Comparison of ENCODE assay signal across 1 cellular context in genomic region chrX:11420851-11421250, GRCh38.
TF ChIP-seq lines count a peak whose summit lies in the region.

No MANE protein-coding gene starts in this region.

TF ChIP-seq in H1, 55 proteins besides CTCF, POLR2A, EP300 and RAD21 (continued from another document):
- TF ChIP-seq, protein P1, sequence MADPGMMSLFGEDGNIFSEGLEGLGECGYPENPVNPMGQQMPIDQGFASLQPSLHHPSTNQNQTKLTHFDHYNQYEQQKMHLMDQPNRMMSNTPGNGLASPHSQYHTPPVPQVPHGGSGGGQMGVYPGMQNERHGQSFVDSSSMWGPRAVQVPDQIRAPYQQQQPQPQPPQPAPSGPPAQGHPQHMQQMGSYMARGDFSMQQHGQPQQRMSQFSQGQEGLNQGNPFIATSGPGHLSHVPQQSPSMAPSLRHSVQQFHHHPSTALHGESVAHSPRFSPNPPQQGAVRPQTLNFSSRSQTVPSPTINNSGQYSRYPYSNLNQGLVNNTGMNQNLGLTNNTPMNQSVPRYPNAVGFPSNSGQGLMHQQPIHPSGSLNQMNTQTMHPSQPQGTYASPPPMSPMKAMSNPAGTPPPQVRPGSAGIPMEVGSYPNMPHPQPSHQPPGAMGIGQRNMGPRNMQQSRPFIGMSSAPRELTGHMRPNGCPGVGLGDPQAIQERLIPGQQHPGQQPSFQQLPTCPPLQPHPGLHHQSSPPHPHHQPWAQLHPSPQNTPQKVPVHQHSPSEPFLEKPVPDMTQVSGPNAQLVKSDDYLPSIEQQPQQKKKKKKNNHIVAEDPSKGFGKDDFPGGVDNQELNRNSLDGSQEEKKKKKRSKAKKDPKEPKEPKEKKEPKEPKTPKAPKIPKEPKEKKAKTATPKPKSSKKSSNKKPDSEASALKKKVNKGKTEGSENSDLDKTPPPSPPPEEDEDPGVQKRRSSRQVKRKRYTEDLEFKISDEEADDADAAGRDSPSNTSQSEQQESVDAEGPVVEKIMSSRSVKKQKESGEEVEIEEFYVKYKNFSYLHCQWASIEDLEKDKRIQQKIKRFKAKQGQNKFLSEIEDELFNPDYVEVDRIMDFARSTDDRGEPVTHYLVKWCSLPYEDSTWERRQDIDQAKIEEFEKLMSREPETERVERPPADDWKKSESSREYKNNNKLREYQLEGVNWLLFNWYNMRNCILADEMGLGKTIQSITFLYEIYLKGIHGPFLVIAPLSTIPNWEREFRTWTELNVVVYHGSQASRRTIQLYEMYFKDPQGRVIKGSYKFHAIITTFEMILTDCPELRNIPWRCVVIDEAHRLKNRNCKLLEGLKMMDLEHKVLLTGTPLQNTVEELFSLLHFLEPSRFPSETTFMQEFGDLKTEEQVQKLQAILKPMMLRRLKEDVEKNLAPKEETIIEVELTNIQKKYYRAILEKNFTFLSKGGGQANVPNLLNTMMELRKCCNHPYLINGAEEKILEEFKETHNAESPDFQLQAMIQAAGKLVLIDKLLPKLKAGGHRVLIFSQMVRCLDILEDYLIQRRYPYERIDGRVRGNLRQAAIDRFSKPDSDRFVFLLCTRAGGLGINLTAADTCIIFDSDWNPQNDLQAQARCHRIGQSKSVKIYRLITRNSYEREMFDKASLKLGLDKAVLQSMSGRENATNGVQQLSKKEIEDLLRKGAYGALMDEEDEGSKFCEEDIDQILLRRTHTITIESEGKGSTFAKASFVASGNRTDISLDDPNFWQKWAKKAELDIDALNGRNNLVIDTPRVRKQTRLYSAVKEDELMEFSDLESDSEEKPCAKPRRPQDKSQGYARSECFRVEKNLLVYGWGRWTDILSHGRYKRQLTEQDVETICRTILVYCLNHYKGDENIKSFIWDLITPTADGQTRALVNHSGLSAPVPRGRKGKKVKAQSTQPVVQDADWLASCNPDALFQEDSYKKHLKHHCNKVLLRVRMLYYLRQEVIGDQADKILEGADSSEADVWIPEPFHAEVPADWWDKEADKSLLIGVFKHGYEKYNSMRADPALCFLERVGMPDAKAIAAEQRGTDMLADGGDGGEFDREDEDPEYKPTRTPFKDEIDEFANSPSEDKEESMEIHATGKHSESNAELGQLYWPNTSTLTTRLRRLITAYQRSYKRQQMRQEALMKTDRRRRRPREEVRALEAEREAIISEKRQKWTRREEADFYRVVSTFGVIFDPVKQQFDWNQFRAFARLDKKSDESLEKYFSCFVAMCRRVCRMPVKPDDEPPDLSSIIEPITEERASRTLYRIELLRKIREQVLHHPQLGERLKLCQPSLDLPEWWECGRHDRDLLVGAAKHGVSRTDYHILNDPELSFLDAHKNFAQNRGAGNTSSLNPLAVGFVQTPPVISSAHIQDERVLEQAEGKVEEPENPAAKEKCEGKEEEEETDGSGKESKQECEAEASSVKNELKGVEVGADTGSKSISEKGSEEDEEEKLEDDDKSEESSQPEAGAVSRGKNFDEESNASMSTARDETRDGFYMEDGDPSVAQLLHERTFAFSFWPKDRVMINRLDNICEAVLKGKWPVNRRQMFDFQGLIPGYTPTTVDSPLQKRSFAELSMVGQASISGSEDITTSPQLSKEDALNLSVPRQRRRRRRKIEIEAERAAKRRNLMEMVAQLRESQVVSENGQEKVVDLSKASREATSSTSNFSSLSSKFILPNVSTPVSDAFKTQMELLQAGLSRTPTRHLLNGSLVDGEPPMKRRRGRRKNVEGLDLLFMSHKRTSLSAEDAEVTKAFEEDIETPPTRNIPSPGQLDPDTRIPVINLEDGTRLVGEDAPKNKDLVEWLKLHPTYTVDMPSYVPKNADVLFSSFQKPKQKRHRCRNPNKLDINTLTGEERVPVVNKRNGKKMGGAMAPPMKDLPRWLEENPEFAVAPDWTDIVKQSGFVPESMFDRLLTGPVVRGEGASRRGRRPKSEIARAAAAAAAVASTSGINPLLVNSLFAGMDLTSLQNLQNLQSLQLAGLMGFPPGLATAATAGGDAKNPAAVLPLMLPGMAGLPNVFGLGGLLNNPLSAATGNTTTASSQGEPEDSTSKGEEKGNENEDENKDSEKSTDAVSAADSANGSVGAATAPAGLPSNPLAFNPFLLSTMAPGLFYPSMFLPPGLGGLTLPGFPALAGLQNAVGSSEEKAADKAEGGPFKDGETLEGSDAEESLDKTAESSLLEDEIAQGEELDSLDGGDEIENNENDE (IDR thresholded peaks at IDR 0.05; ENCODE audit: insufficient replicate concordance, low read length), result no peak
- TF ChIP-seq JUN (IDR thresholded peaks at IDR 0.05; ENCODE audit: low read depth, low read length) (no peak), BRCA1 (IDR thresholded peaks at IDR 0.05; ENCODE audit: low read depth, low read length) (no peak), HDAC2 (IDR thresholded peaks at IDR 0.05; ENCODE audit: borderline replicate concordance in 1 of 2, low read depth in 2 of 2, low read length in 2 of 2) (no peak), GTF2F1 (IDR thresholded peaks at IDR 0.05; ENCODE audit: borderline replicate concordance, low read depth, low read length) (no peak), TCF12 (IDR thresholded peaks at IDR 0.05; ENCODE audit: low read depth, low read length) (no peak), CTBP2 (IDR thresholded peaks at IDR 0.05; ENCODE audit: borderline replicate concordance, insufficient read depth, insufficient read length, low read length) (no peak), CEBPB (IDR thresholded peaks at IDR 0.05; ENCODE audit: low read depth, low read length) (no peak), KDM5A (IDR thresholded peaks at IDR 0.05; ENCODE audit: low read length) (no peak), SP2 (IDR thresholded peaks at IDR 0.05; ENCODE audit: low read length) (no peak), E2F6 (IDR thresholded peaks at IDR 0.05) (no peak), SIRT6 (IDR thresholded peaks at IDR 0.05; ENCODE audit: low read length) (no peak), BCL11A (IDR thresholded peaks at IDR 0.05; ENCODE audit: low read depth in 2 of 2, low read length in 2 of 2) (no peak), EGR1 (IDR thresholded peaks at IDR 0.05; ENCODE audit: borderline replicate concordance, low read depth, low read length) (no peak), SP4 (IDR thresholded peaks at IDR 0.05; ENCODE audit: low read length) (no peak)
- TF ChIP-seq, protein P2, sequence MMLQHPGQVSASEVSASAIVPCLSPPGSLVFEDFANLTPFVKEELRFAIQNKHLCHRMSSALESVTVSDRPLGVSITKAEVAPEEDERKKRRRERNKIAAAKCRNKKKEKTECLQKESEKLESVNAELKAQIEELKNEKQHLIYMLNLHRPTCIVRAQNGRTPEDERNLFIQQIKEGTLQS (IDR thresholded peaks at IDR 0.05; ENCODE audit: insufficient read depth, low read depth, low read length), result no peak
